In genomic region chr13:23778879-23779278, GRCh38 we compare ENCODE assay signal across 1 cellular context.
TF ChIP-seq lines count a peak whose summit lies in the region.

No MANE protein-coding gene starts in this region.

TF ChIP-seq in HepG2, 621 proteins besides CTCF, POLR2A, EP300 and RAD21 (continued from another document and continues in another):
- no peak for TF ChIP-seq TERF1 (CRISPR knock-in tag; IDR thresholded peaks at IDR 0.05)
- no peak for TF ChIP-seq GMEB2 (CRISPR knock-in tag; IDR thresholded peaks at IDR 0.05; ENCODE audit: low read depth)
- 0 out of 2 replicates have a peak, but pooled peaks have one; percentile 43 for TF ChIP-seq ZNF710 (CRISPR knock-in tag; IDR thresholded peaks at IDR 0.05; ENCODE audit: borderline replicate concordance)
- no peak for TF ChIP-seq NFYB (CRISPR knock-in tag; IDR thresholded peaks at IDR 0.05)
- no peak for TF ChIP-seq ZNF333 (CRISPR knock-in tag; IDR thresholded peaks at IDR 0.05; ENCODE audit: borderline replicate concordance)
- TF ChIP-seq FOSL2 (CRISPR knock-in tag; IDR thresholded peaks at IDR 0.05): 0 out of 2 replicates have a peak, but pooled peaks have one; percentile 6
- TF ChIP-seq HBP1 (CRISPR knock-in tag; IDR thresholded peaks at IDR 0.05; ENCODE audit: low read depth): no peak
- TF ChIP-seq ZFP90 (CRISPR knock-in tag; IDR thresholded peaks at IDR 0.05; ENCODE audit: borderline replicate concordance): no peak
- TF ChIP-seq KDM2A (CRISPR knock-in tag; IDR thresholded peaks at IDR 0.05; ENCODE audit: borderline replicate concordance, low read depth): no peak
- no peak for TF ChIP-seq DNMT1 (CRISPR knock-in tag; IDR thresholded peaks at IDR 0.05)
- no peak for TF ChIP-seq FOXC1 (CRISPR knock-in tag; IDR thresholded peaks at IDR 0.05; ENCODE audit: borderline replicate concordance)
- TF ChIP-seq ZNF607 (CRISPR knock-in tag; IDR thresholded peaks at IDR 0.05; ENCODE audit: borderline replicate concordance): no peak
- no peak for TF ChIP-seq ZNF20 (CRISPR knock-in tag; IDR thresholded peaks at IDR 0.05)
- TF ChIP-seq NBN (conservative IDR thresholded peaks at IDR 0.05): no peak
- TF ChIP-seq MTA3 (CRISPR knock-in tag; IDR thresholded peaks at IDR 0.05): no peak
- TF ChIP-seq MBNL3 (CRISPR knock-in tag; conservative IDR thresholded peaks at IDR 0.05): no peak
- no peak for TF ChIP-seq ZBTB46 (CRISPR knock-in tag; IDR thresholded peaks at IDR 0.05; ENCODE audit: borderline replicate concordance)
- no peak for TF ChIP-seq PAF1 (CRISPR knock-in tag; IDR thresholded peaks at IDR 0.05)
- TF ChIP-seq RFX5 (IDR thresholded peaks at IDR 0.05; ENCODE audit: low read depth, low read length): no peak
- no peak for TF ChIP-seq GPBP1L1 (CRISPR knock-in tag; IDR thresholded peaks at IDR 0.05)
- TF ChIP-seq ZNF878 (CRISPR knock-in tag; IDR thresholded peaks at IDR 0.05): no peak
- TF ChIP-seq ZNF7 (CRISPR knock-in tag; IDR thresholded peaks at IDR 0.05): no peak
- no peak for TF ChIP-seq CREB1 (IDR thresholded peaks at IDR 0.05)
- TF ChIP-seq CREB1 (CRISPR knock-in tag; IDR thresholded peaks at IDR 0.05): 0 out of 2 replicates have a peak, but pooled peaks have one; percentile 25
- TF ChIP-seq MLXIP (CRISPR knock-in tag; IDR thresholded peaks at IDR 0.05; ENCODE audit: borderline replicate concordance): no peak
- TF ChIP-seq SMAD3 (CRISPR knock-in tag; IDR thresholded peaks at IDR 0.05): no peak
- no peak for TF ChIP-seq ZBTB37 (CRISPR knock-in tag; IDR thresholded peaks at IDR 0.05)
- TF ChIP-seq EZH2 (conservative IDR thresholded peaks at IDR 0.05; ENCODE audit: low read depth, low read length): no peak
- TF ChIP-seq THAP11 (CRISPR knock-in tag; IDR thresholded peaks at IDR 0.05): no peak
- TF ChIP-seq KIAA2018 (CRISPR knock-in tag; IDR thresholded peaks at IDR 0.05; ENCODE audit: borderline replicate concordance): no peak
- no peak for TF ChIP-seq KDM6A (CRISPR knock-in tag; IDR thresholded peaks at IDR 0.05; ENCODE audit: low read depth)
